In the genomic region with DNA sequence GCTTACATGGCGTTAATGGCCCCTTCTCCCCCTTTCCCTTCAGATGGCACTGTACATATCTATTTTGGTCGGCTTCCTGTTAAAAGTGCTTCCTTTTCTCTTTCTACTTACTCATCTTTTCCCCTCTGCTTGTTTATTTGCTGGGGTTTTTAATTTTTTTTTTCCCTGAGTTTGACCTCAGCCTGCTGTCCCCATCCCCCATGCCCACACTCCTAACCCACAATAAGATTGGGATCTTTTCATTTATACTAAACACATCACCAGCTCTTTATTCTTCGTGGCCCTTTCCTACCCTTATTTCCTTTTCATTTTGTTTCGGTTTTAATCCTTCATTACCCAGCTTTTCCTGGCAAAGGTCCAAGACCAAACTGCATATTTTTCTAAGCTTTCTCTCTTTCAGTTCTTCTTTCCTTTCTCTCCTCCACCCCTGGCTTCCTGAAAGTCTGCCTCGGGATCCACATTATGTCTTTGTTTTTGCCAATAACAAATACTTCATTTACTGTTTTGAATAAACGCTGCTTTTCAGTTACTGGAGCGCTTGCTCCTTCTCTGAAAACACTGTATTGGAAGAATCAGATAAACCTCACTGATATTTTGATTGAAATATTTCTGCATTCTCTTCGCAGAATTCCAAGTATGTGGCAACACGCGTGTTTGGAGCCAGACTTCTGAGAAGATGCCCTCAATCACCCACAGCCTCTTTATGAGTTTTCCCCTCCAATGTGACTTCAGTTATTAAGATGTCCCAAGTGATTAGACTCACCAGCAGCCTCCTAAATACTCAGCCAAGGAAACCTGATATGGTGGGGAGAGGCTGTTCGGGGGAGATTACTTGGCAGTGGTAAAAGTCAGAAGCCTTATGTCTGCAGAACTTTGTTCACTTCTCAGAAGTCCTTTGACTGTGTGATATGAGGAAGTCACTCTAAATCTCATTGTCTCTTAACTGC, we compare ENCODE assay signal across 8 cellular contexts.
DNase-seq lines count a peak whose midpoint lies in the region; FAIRE-seq and TF ChIP-seq lines count a peak whose summit lies in the region.

No MANE protein-coding gene starts in this region.

- no peak overlapping the region for H3K14ac ChIP-seq in mesenchymal stem cell (ENCODE audit: low read length in 2 of 2)

- no peak overlapping the region for H2BK15ac ChIP-seq in mesenchymal stem cell (ENCODE audit: low read depth, poor library complexity, severe bottlenecking)

- no peak overlapping the region for H2BK120ac ChIP-seq in mesenchymal stem cell (ENCODE audit: low read depth, low read length)

- intact Hi-C loops in tibial artery (cut with DNase I; ENCODE audit: low total_unique reads), result no loop called here

- peak overlapping the region; percentile 34 for H3K4me2 ChIP-seq in mesenchymal stem cell (ENCODE audit: low read length, poor library complexity, severe bottlenecking)

- no peaks in the 10 kb centered on the region for H3K36me3 ChIP-seq in mesenchymal stem cell (ENCODE audit: control insufficient read depth in 1 of 2, insufficient read depth in 2 of 2, low read depth in 1 of 2, low read length in 2 of 2)
- no peaks in the 10 kb centered on the region for H3K36me3 ChIP-seq in tibial artery

- peak overlapping the region; percentile 31 for H2BK5ac ChIP-seq in mesenchymal stem cell (ENCODE audit: low read depth, low read length, poor library complexity, severe bottlenecking)

- H3K79me1 ChIP-seq in mesenchymal stem cell (replicated peaks; ENCODE audit: low read length, poor library complexity, severe bottlenecking), result no peaks in the 10 kb centered on the region

- DNase-seq in activated T-cell treated with anti-CD3 and anti-CD28 coated beads for 1 hour (ENCODE audit: low read depth) (peak; percentile 1), activated T-cell treated with anti-CD3 and anti-CD28 coated beads for 4 hours (no peak), SK-MEL-5 (ENCODE audit: low read depth, low spot score) (peak; percentile 32), caudate nucleus (lab: John Stamatoyannopoulos, UW) (no peak), mesenchymal stem cell (peak; percentile 70), tibial artery (no peak), D721Med (ENCODE audit: insufficient read length, low spot score) (no peak), mesenteric fat pad (ENCODE audit: low spot score) (no peak)

- H3K4me3 ChIP-seq in mesenchymal stem cell (ENCODE audit: insufficient read depth in 1 of 2, low read depth in 1 of 2, low read length in 2 of 2) (peak overlapping the region in 1 of 2 experiments; percentile 59), tibial artery (peak overlapping the region; percentile 25 to 29)

- peaks cover 4% of the 10 kb centered on the region for H3K4me1 ChIP-seq in mesenchymal stem cell (ENCODE audit: control insufficient read depth, insufficient read depth, low read depth, low read length)
- peaks cover 0 to 22% (median 0%) of the 10 kb centered on the region in 4 donors for H3K4me1 ChIP-seq in tibial artery

- peak overlapping the region; percentile 89 for H3K9ac ChIP-seq in mesenchymal stem cell (ENCODE audit: low read length)

- H3K27me3 ChIP-seq in mesenchymal stem cell (ENCODE audit: control insufficient read depth in 1 of 2, insufficient read depth in 1 of 2, low read length in 2 of 2) (peaks cover 0 to 13% of the 10 kb centered on the region in 2 experiments), tibial artery (no peaks in the 10 kb centered on the region)

- no peak for FAIRE-seq in D721Med (lab: Jason Lieb, UNC)

- H2AK5ac ChIP-seq in mesenchymal stem cell (ENCODE audit: low read length, severe bottlenecking), result no peak overlapping the region

- no peak overlapping the region for H3K23ac ChIP-seq in mesenchymal stem cell (ENCODE audit: low read length in 2 of 2)

- no peak overlapping the region for H2AFZ ChIP-seq in mesenchymal stem cell (ENCODE audit: low read depth, low read length)

- H3K27ac ChIP-seq in caudate nucleus (ENCODE audit: low read depth, low read length), result peak overlapping the region; percentile 11
- peak overlapping the region; percentile 87 for H3K27ac ChIP-seq in mesenchymal stem cell (ENCODE audit: low read length, poor library complexity, severe bottlenecking)
- H3K27ac ChIP-seq in tibial artery, result peak overlapping the region; percentile 55 to 56

- H3K9me3 ChIP-seq in mesenchymal stem cell (ENCODE audit: control insufficient read depth, low read length) (peaks cover 3% of the 10 kb centered on the region), tibial artery (peaks cover 0 to 6% (median 5%) of the 10 kb centered on the region in 3 donors)

- in situ Hi-C loops in SK-MEL-5 (cut with HindIII; ENCODE audit: low pct_unique_long_range_greater_than_20kb, low sequenced_read_pairs), result no loop called here

- no peak overlapping the region for H4K8ac ChIP-seq in mesenchymal stem cell (ENCODE audit: low read length)

- H2BK12ac ChIP-seq in mesenchymal stem cell (ENCODE audit: low read length in 2 of 2), result no peak overlapping the region

- WGBS in mesenchymal stem cell, result 53% methylated on average over 9 of the region's 11 CpGs

- no peak for TF ChIP-seq CTCF in tibial artery (IDR thresholded peaks at IDR 0.05)
- TF ChIP-seq CTCF in D721Med (IDR thresholded peaks at IDR 0.05; ENCODE audit: insufficient read depth, missing control alignments), result no peak

- H3K18ac ChIP-seq in mesenchymal stem cell (ENCODE audit: low read depth in 1 of 2, low read length in 2 of 2), result no peak overlapping the region

- no peak overlapping the region for H3K4ac ChIP-seq in mesenchymal stem cell (ENCODE audit: low read depth in 1 of 2, low read length in 2 of 2)

- no peak overlapping the region for H4K91ac ChIP-seq in mesenchymal stem cell (ENCODE audit: low read length)

Comparison
In these comparisons a context has a peak if more than half of its experiments do, and no peak if none do; other contexts are left out.
1. DNase-seq: peak in activated T-cell treated with anti-CD3 and anti-CD28 coated beads for 1 hour (single experiment), SK-MEL-5 (single experiment) and mesenchymal stem cell (single experiment); none in activated T-cell treated with anti-CD3 and anti-CD28 coated beads for 4 hours (single experiment), caudate nucleus (0 of 61), tibial artery (0 of 2), D721Med (single experiment) and mesenteric fat pad (single experiment).
2. H3K27ac ChIP-seq: peak in every context shown above with its lines; median percentile 87 in mesenchymal stem cell; 56 in tibial artery; 11 in caudate nucleus.